In the genomic region with DNA sequence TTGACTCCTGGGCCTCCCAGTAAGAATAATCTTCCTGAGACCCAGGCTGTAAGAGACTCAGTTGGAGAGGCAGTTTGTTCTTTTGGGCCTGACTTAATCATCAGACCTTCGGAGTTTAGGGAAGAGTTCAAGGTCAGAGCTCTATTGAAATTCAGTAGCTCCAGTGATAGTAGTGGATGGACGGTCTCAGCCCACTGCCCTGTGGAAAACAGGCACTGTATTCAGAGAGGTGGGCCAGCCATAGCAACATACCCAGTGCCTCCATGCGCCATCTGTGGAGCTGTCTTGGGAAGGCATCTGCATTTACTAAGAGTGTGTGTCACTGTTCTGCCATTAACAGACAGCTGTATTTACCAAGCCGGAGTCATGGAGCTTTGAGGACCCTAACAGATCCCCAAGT, we compare ENCODE assay signal across 12 cellular contexts. TPM values are rescaled to one million over a fixed set of nuclear protein-coding genes. Genes with fewer than 3 reads are reported as not detected.
DNase-seq lines count a peak whose midpoint lies in the region; ATAC-seq and TF ChIP-seq lines count a peak whose summit lies in the region.
"Had no signal": no experiment of that assay in that cellular context is flagged by ENCODE, and none has a peak within 500 bp of the region (broad histone marks: within the 10 kb centered on the region; RNA-seq: fewer than 3 reads in every experiment).

No MANE protein-coding gene starts in this region.

- H3K27ac ChIP-seq in WERI-Rb-1 (no peak overlapping the region), lower lobe of right lung (no peak overlapping the region)
- H3K27ac ChIP-seq: colonic mucosa had no signal

- H3K9me3 ChIP-seq in WERI-Rb-1 (ENCODE audit: severe bottlenecking) (no peaks in the 10 kb centered on the region), lower lobe of right lung (no peaks in the 10 kb centered on the region)
- H3K9me3 ChIP-seq: colonic mucosa had no signal

- TF ChIP-seq CTCF in WERI-Rb-1 (IDR thresholded peaks at IDR 0.05; ENCODE audit: low read depth, low read length) (0 out of 2 replicates have a peak, but pooled peaks have one; percentile 26), lower lobe of right lung (IDR thresholded peaks at IDR 0.05) (no peak), type B pancreatic cell (conservative IDR thresholded peaks at IDR 0.05) (no peak)

- intact Hi-C loops in left cardiac atrium (cut with DNase I) (no loop called here), Right ventricle myocardium inferior (cut with DNase I) (loop anchor here (5.0 kb wide), 2 partner anchors 43 to 58 kb away; no protein-coding TSS in a partner anchor), lower lobe of right lung (cut with DNase I) (no loop called here)

- H3K36me3 ChIP-seq in WERI-Rb-1 (peaks cover 65% of the 10 kb centered on the region), lower lobe of right lung (peaks cover 44% of the 10 kb centered on the region)

- H3K27me3 ChIP-seq in WERI-Rb-1 (ENCODE audit: insufficient read depth, low read depth, severe bottlenecking) (no peaks in the 10 kb centered on the region), lower lobe of right lung (ENCODE audit: low read depth) (no peaks in the 10 kb centered on the region)
- H3K27me3 ChIP-seq: colonic mucosa had no signal

- DNase-seq in left cardiac atrium: peak; percentile 13
- DNase-seq in Right ventricle myocardium inferior (ENCODE audit: missing footprints): no peak
- DNase-seq in WERI-Rb-1: no peak
- peak; percentile 14 for DNase-seq in lower lobe of right lung
- DNase-seq in type B pancreatic cell (ENCODE audit: extremely low spot score, unreplicated experiment): no peak
- DNase-seq in activated naive CD4-positive, alpha-beta T cell treated with Interleukin-2 at 50 U/mL for 16 hours: no peak
- no peak for DNase-seq in activated CD4-positive, alpha-beta T cell treated with anti-CD3 and anti-CD28 coated beads, Interleukin-2, amount 50 U/mL, for 48 hours
- DNase-seq: activated T-cell treated with anti-CD3 and anti-CD28 coated beads, Interleukin-2, amount 50 U/mL, for 24 hours; colonic mucosa; stimulated activated naive CD4-positive, alpha-beta T cell had no signal

- H3K36me3 Mint-ChIP-seq in type B pancreatic cell: peaks cover 17% of the 10 kb centered on the region

- no peak for ATAC-seq in left cardiac atrium
- no peak for ATAC-seq in Right ventricle myocardium inferior
- ATAC-seq in lower lobe of right lung: no peak
- no peak for ATAC-seq in GM19395 (IDR thresholded peaks at IDR 0.05; ENCODE audit: unreplicated experiment)
- ATAC-seq: Panc1 had no signal

- peak overlapping the region; percentile 68 for H3K4me3 Mint-ChIP-seq in type B pancreatic cell
- H3K4me3 Mint-ChIP-seq: activated T-cell treated with anti-CD3 and anti-CD28 coated beads, Interleukin-2, amount 50 U/mL, for 24 hours had no signal

- H3K4me3 ChIP-seq in WERI-Rb-1 (ENCODE audit: low read depth, low read length): no peak overlapping the region
- no peak overlapping the region for H3K4me3 ChIP-seq in lower lobe of right lung
- H3K4me3 ChIP-seq: colonic mucosa had no signal

- no peaks in the 10 kb centered on the region for H3K27me3 Mint-ChIP-seq in type B pancreatic cell
- H3K27me3 Mint-ChIP-seq: activated T-cell treated with anti-CD3 and anti-CD28 coated beads, Interleukin-2, amount 50 U/mL, for 24 hours had no signal

- no peaks in the 10 kb centered on the region for H3K9me3 Mint-ChIP-seq in type B pancreatic cell
- H3K9me3 Mint-ChIP-seq: activated T-cell treated with anti-CD3 and anti-CD28 coated beads, Interleukin-2, amount 50 U/mL, for 24 hours had no signal

- H3K4me1 ChIP-seq in lower lobe of right lung: peaks cover 35% of the 10 kb centered on the region

- peak overlapping the region; percentile 44 for H3K27ac Mint-ChIP-seq in type B pancreatic cell
- H3K27ac Mint-ChIP-seq: activated T-cell treated with anti-CD3 and anti-CD28 coated beads, Interleukin-2, amount 50 U/mL, for 24 hours had no signal

- peaks cover 49% of the 10 kb centered on the region for H3K4me1 Mint-ChIP-seq in type B pancreatic cell (ENCODE audit: unreplicated experiment)

RNA-seq across cellular contexts. Expression of gene SMARCB1, which starts 2.9 kb away (rescaled TPM):
- total RNA-seq in left cardiac atrium: 10 to 100 TPM; 46.6 to 54.8 TPM
- total RNA-seq in Right ventricle myocardium inferior: 52.5 TPM
- 61.3 TPM for total RNA-seq in lower lobe of right lung
- total RNA-seq in type B pancreatic cell (ENCODE audit: low replicate concordance): 99.5 and 159 TPM in 2 replicates

RNA-seq across cellular contexts. Expression of gene MMP11, which starts 17.0 kb away (rescaled TPM):
- 10 to 100 TPM in 1 of 2 donors, 1 to 10 TPM in 1; 5.6 to 10.0 TPM for total RNA-seq in left cardiac atrium
- 28.0 TPM for total RNA-seq in Right ventricle myocardium inferior
- total RNA-seq in lower lobe of right lung: 1.9 TPM
- 17.8 and 31.6 TPM in 2 replicates for total RNA-seq in type B pancreatic cell (ENCODE audit: low replicate concordance)

RNA-seq across cellular contexts. Expression of gene CHCHD10, which starts 21.9 kb away (rescaled TPM):
- total RNA-seq in left cardiac atrium: 1,000 to 10,000 TPM in 1 of 2 donors, 100 to 1,000 TPM in 1; 958 to 1,106 TPM
- 1,642 TPM for total RNA-seq in Right ventricle myocardium inferior
- 114 TPM for total RNA-seq in lower lobe of right lung
- total RNA-seq in type B pancreatic cell (ENCODE audit: low replicate concordance): 87.2 and 156 TPM in 2 replicates

RNA-seq across cellular contexts. Expression of gene C22orf15, which starts 26.8 kb away (rescaled TPM):
- total RNA-seq in left cardiac atrium (not detected), Right ventricle myocardium inferior (not detected), lower lobe of right lung (5.9 TPM), type B pancreatic cell (ENCODE audit: low replicate concordance) (1.7 TPM in 1 of 2 replicates, not detected in the other)
- total RNA-seq: colonic mucosa had no signal

RNA-seq across cellular contexts. Expression of gene VPREB3, which starts 35.4 kb away (rescaled TPM):
- total RNA-seq in left cardiac atrium (1 to 10 TPM in 1 of 2 donors, under 1 TPM in 1; 0.53 to 1.3 TPM), Right ventricle myocardium inferior (0.43 TPM), lower lobe of right lung (not detected), type B pancreatic cell (ENCODE audit: low replicate concordance) (0.92 TPM in 1 of 2 replicates, not detected in the other)

Comparison
In these comparisons a context has a peak if more than half of its experiments do, and no peak if none do; other contexts are left out.
1. DNase-seq: peak in left cardiac atrium (single experiment) and lower lobe of right lung (single experiment); none in Right ventricle myocardium inferior (single experiment), WERI-Rb-1 (single experiment), type B pancreatic cell (single experiment), activated naive CD4-positive, alpha-beta T cell treated with Interleukin-2 at 50 U/mL for 16 hours (single experiment) and activated CD4-positive, alpha-beta T cell treated with anti-CD3 and anti-CD28 coated beads, Interleukin-2, amount 50 U/mL, for 48 hours (0 of 2).